Comparison of ENCODE assay signal across 9 cellular contexts in genomic region chr14:74382231-74382630, GRCh38. TPM values are rescaled to one million over a fixed set of nuclear protein-coding genes. Genes with fewer than 3 reads are reported as not detected.
"Had no signal": no experiment of that assay in that cellular context is flagged by ENCODE, and none has a peak within 500 bp of the region (broad histone marks: within the 10 kb centered on the region; RNA-seq: fewer than 3 reads in every experiment).

No MANE protein-coding gene starts in this region.

- FAIRE-seq: G401.6, GM12878, GM12891, GM12892, GM18507, GM19239 had no signal

- ATAC-seq: GM12878 had no signal

- DNase-seq: GDM1, GF-D8 had no signal

- H3K4me3 ChIP-seq: GM12878 had no signal

RNA-seq across cellular contexts. Expression of gene VRTN, which starts 34.0 kb away (rescaled TPM):
- total RNA-seq: G401 had no signal
- polyA plus RNA-seq: GM12878 had no signal

RNA-seq across cellular contexts. Expression of gene SYNDIG1L, which starts 43.8 kb away (rescaled TPM):
- total RNA-seq: G401, GM12878 had no signal
